7 cellular contexts compared by ENCODE assay signal in the genomic region with DNA sequence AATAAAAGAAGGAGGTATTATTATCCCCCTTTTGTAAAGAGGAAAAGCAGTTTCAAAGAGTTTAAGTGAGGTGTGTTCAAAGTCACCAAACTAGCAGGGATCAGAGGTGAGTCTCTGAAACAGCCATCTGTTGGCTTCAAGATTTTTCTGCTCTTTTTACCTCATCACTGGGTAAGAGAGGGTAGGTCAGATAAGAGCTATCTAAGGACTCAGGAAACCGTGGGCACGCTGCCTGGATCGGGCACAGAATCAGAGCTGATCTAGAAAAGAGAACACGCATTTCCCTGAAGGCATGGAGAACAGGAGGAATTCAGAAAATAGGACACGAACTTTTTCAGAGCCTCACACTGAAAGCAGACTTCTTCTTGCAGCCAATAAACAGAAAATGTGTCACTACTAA.
"Had no signal": no experiment of that assay in that cellular context is flagged by ENCODE, and none has a peak within 500 bp of the region (broad histone marks: within the 10 kb centered on the region; RNA-seq: fewer than 3 reads in every experiment).

No MANE protein-coding gene starts in this region.

- ATAC-seq: HCT116 had no signal

- H3K27ac Mint-ChIP-seq: HFFc6 had no signal

- H3K4me3 Mint-ChIP-seq: HFFc6 had no signal

- DNase-seq: GM23248, GOT3, H7, HFFc6, IMR-90, KG1 had no signal
